24 cellular contexts compared by ENCODE assay signal in the genomic region with DNA sequence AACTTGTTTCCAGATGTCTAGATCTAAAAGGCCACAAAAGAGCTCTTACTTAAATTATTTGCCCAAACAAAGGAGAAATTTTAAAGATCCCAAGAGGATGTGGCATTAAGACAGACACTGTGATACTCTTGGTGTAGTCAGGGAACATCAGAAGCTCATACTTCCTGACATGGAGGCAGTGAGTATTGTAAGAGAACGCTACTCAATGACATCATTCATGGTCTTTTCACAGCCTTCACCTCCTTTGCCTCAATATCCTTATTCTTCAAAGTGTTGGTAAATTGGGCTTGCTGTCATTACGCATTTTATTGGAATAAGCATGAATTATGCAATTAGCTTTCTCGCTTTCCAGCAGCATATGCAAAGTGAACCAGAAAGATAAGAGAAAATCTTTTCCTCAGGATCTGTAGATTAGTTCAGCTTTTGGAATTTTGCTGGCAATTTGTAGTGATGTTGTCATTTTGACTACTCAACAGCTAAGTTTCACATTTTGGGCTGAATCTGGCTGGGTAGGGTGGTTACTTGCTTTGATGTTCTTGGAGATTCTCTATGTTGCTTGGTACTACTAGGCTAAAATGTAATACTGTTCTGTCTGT.
DNase-seq lines count a peak whose midpoint lies in the region; ATAC-seq, FAIRE-seq and TF ChIP-seq lines count a peak whose summit lies in the region.
"Had no signal": no experiment of that assay in that cellular context is flagged by ENCODE, and none has a peak within 500 bp of the region (broad histone marks: within the 10 kb centered on the region; RNA-seq: fewer than 3 reads in every experiment).

No MANE protein-coding gene starts in this region.

- no peak for TF ChIP-seq EP300 in H1 (IDR thresholded peaks at IDR 0.05; ENCODE audit: borderline replicate concordance in 1 of 2, low read depth in 2 of 2, low read length in 2 of 2)

- H3K4ac ChIP-seq in H1 (replicated peaks; ENCODE audit: insufficient read length, low read depth, low read length): no peak overlapping the region

- H2AK5ac ChIP-seq in H1 (ENCODE audit: low read depth, low read length): no peak overlapping the region

- TF ChIP-seq RAD21 in H1 (IDR thresholded peaks at IDR 0.05 in 1 of 2, conservative IDR thresholded peaks at IDR 0.05 in 1 of 2; ENCODE audit: low read depth in 2 of 2, low read length in 2 of 2): no peak

- peak overlapping the region in 1 of 4 experiments; percentile 34; a peak in 1 of 8 replicates for H3K4me3 ChIP-seq in H1 (ENCODE audit: extremely low read depth in 1 of 4, insufficient read depth in 2 of 4, low read depth in 3 of 4, low read length in 4 of 4)
- H3K4me3 ChIP-seq: colonic mucosa, lower lobe of right lung, MG63, tibial artery had no signal

- peak overlapping the region; percentile 45 to 52; a peak in 3 of 4 replicates for H3K4me2 ChIP-seq in H1 (ENCODE audit: insufficient read depth in 1 of 2, low read depth in 2 of 2, low read length in 2 of 2)

- peaks cover 42% of the 10 kb centered on the region for H3K4me1 Mint-ChIP-seq in neural crest cell
- H3K4me1 Mint-ChIP-seq: CD14-positive monocyte had no signal

- H3K36me3 Mint-ChIP-seq in neural crest cell (ENCODE audit: low read depth): no peaks in the 10 kb centered on the region
- H3K36me3 Mint-ChIP-seq: CD14-positive monocyte had no signal

- H4K20me1 ChIP-seq in H1 (replicated peaks in 1 of 2; ENCODE audit: control insufficient read depth in 1 of 2, insufficient read depth in 2 of 2, low read length in 2 of 2): no peaks in the 10 kb centered on the region

- in situ Hi-C loops in SK-MEL-5 (cut with HindIII; ENCODE audit: low pct_unique_long_range_greater_than_20kb, low sequenced_read_pairs): no loop called here

- TF ChIP-seq CTCF in H1 (IDR thresholded peaks at IDR 0.05; ENCODE audit: control extremely low read depth in 1 of 3, insufficient read depth in 1 of 3, low read depth in 1 of 3, low read length in 3 of 3): no peak
- no peak for TF ChIP-seq CTCF in neural crest cell (conservative IDR thresholded peaks at IDR 0.05)

- no peaks in the 10 kb centered on the region for H3K27me3 Mint-ChIP-seq in neural crest cell (ENCODE audit: low read depth)
- H3K27me3 Mint-ChIP-seq: effector memory CD8-positive, alpha-beta T cell had no signal

- H3K9me3 ChIP-seq in H1 (ENCODE audit: insufficient read depth in 2 of 2, low read depth in 1 of 2, low read length in 1 of 2): peaks cover 0 to 4% of the 10 kb centered on the region in 2 experiments; a peak in 1 of 4 replicates
- H3K9me3 ChIP-seq: colonic mucosa, lower lobe of right lung, MG63, tibial artery had no signal

- TF ChIP-seq POLR2A in H1 (IDR thresholded peaks at IDR 0.05; ENCODE audit: control extremely low read depth in 1 of 2, low read depth in 2 of 2, low read length in 2 of 2): no peak

- H3K36me3 ChIP-seq in H1 (ENCODE audit: control insufficient read depth in 2 of 4, insufficient read depth in 4 of 4, low read length in 3 of 4): no peaks in the 10 kb centered on the region
- H3K36me3 ChIP-seq: colonic mucosa, lower lobe of right lung, MG63, tibial artery had no signal

- no peak for FAIRE-seq in H1 (lab: Jason Lieb, UNC)
- FAIRE-seq: D721Med, TTC549 had no signal

- H3K56ac ChIP-seq in H1 (replicated peaks; ENCODE audit: insufficient read length, low read depth, low read length): no peak overlapping the region

- H3K27me3 ChIP-seq in H1 (replicated peaks in 1 of 4; ENCODE audit: control insufficient read depth in 3 of 4, extremely low read depth in 1 of 4, insufficient read depth in 3 of 4, low read length in 3 of 4): no peaks in the 10 kb centered on the region; a peak in 1 of 7 replicates
- H3K27me3 ChIP-seq: colonic mucosa, MG63, tibial artery had no signal

- CTCF ChIA-PET in H1 (lab: Charles Lee; ENCODE audit: partially characterized antibody): no interaction called here

- H3K27ac Mint-ChIP-seq in neural crest cell (ENCODE audit: unreplicated experiment): peak overlapping the region; percentile 24
- H3K27ac Mint-ChIP-seq: CD14-positive monocyte; effector memory CD8-positive, alpha-beta T cell had no signal

- no peak overlapping the region for H3K9ac ChIP-seq in H1 (replicated peaks in 1 of 4; ENCODE audit: extremely low read depth in 1 of 4, low read depth in 3 of 4, low read length in 3 of 4)

- H4K8ac ChIP-seq in H1 (ENCODE audit: extremely low read depth, insufficient read depth, low read length): no peak overlapping the region

- POLR2A ChIA-PET in H1 (lab: Charles Lee; ENCODE audit: partially characterized antibody): no interaction called here

- peak overlapping the region; percentile 7 for H3K4me3 Mint-ChIP-seq in neural crest cell
- H3K4me3 Mint-ChIP-seq: activated T-cell treated with anti-CD3 and anti-CD28 coated beads, Interleukin-2, amount 50 U/mL, for 4 hours; CD14-positive monocyte; effector memory CD8-positive, alpha-beta T cell had no signal

- 78% methylated on average over 3 of the region's 3 CpGs; no CpG with 5 or more reads in 1 of the 2 experiments for WGBS in H1 (ENCODE audit: extremely low coverage in 1 of 2, insufficient coverage in 1 of 2, insufficient read length in 1 of 2, insufficient replicate concordance in 2 of 2, low coverage in 1 of 2, low lambda C conversion rate in 2 of 2, missing lambda C conversion rate in 1 of 2), 2 experiments

- no peak overlapping the region; the same call in 1 of the 2 replicates for H3K18ac ChIP-seq in H1 (ENCODE audit: extremely low read depth, low read length)

- H3K23me2 ChIP-seq in H1 (ENCODE audit: low read depth, low read length): no peaks in the 10 kb centered on the region

- H2BK15ac ChIP-seq in H1 (ENCODE audit: low read length): no peak overlapping the region

- no peaks in the 10 kb centered on the region for H3K79me1 ChIP-seq in H1 (ENCODE audit: low read depth, low read length)

- H2BK5ac ChIP-seq in H1 (ENCODE audit: low read depth, low read length): no peak overlapping the region

- no peak overlapping the region for H3K27ac ChIP-seq in H1 (ENCODE audit: low read depth, low read length)
- H3K27ac ChIP-seq in temporal lobe (ENCODE audit: low read depth, low read length): peak overlapping the region; percentile 79
- H3K27ac ChIP-seq: colonic mucosa, lower lobe of right lung, tibial artery had no signal

- H4K5ac ChIP-seq in H1 (ENCODE audit: insufficient read length, low read depth, low read length): peak overlapping the region; percentile 70

- no peak overlapping the region for H2BK12ac ChIP-seq in H1 (ENCODE audit: low read depth, low read length)

- ATAC-seq in GM21367 (IDR thresholded peaks at IDR 0.05; ENCODE audit: unreplicated experiment) (no peak), GM18502 (IDR thresholded peaks at IDR 0.05; ENCODE audit: poor library complexity, unreplicated experiment) (no peak)
- ATAC-seq: activated T-cell treated with anti-CD3 and anti-CD28 coated beads, Interleukin-2, amount 50 U/mL, for 4 hours; effector memory CD8-positive, alpha-beta T cell; lower lobe of right lung had no signal

- H2AFZ ChIP-seq in H1 (ENCODE audit: low read length): no peak overlapping the region

- H4K91ac ChIP-seq in H1 (replicated peaks; ENCODE audit: insufficient read length, low read length): no peak overlapping the region

- H3K4me1 ChIP-seq in H1 (replicated peaks in 1 of 4; ENCODE audit: control insufficient read depth in 3 of 4, insufficient read depth in 4 of 4, low read length in 3 of 4): peaks cover 0 to 18% (median 8%) of the 10 kb centered on the region in 4 experiments; a peak in 4 of 7 replicates
- H3K4me1 ChIP-seq: colonic mucosa, lower lobe of right lung had no signal

- peak; percentile 30 for DNase-seq in SK-MEL-5 (ENCODE audit: low read depth, low spot score)
- no peak for DNase-seq in H1 (ENCODE audit: low read depth in 1 of 2, low spot score in 2 of 2)
- no peak for DNase-seq in neural crest cell (ENCODE audit: low read depth, low spot score)
- DNase-seq in NCI-H82 (lab: John Stamatoyannopoulos, UW): no peak
- DNase-seq: activated T-cell treated with anti-CD3 and anti-CD28 coated beads, Interleukin-2, amount 50 U/mL, for 4 hours; colonic mucosa; effector memory CD8-positive, alpha-beta T cell; EL; foreskin fibroblast; islet precursor cell; KBM-7; lower lobe of right lung; MG63; NCI-H1436; NCI-H510A treated with DMSO at 0.1 percent for 48 hours; stimulated activated naive CD4-positive, alpha-beta T cell treated with Interleukin-2 at 50 U/mL for 16 hours; T-helper 1 cell; tibial artery had no signal

- H3K23ac ChIP-seq in H1 (ENCODE audit: insufficient read length): no peak overlapping the region

- no peaks in the 10 kb centered on the region for H3K79me2 ChIP-seq in H1 (ENCODE audit: control insufficient read depth in 1 of 2, insufficient read depth in 2 of 2, low read length in 2 of 2)

- H2BK120ac ChIP-seq in H1 (replicated peaks; ENCODE audit: low read depth, low read length): no peak overlapping the region

- no peak overlapping the region for H3K14ac ChIP-seq in H1 (ENCODE audit: insufficient read length)

- no peak overlapping the region for H2BK20ac ChIP-seq in H1 (ENCODE audit: low read length)

- peaks cover 13% of the 10 kb centered on the region for H3K9me3 Mint-ChIP-seq in neural crest cell

TF ChIP-seq in H1, 55 proteins besides CTCF, POLR2A, EP300 and RAD21 (continues in another document):
- TF ChIP-seq, protein P1, sequence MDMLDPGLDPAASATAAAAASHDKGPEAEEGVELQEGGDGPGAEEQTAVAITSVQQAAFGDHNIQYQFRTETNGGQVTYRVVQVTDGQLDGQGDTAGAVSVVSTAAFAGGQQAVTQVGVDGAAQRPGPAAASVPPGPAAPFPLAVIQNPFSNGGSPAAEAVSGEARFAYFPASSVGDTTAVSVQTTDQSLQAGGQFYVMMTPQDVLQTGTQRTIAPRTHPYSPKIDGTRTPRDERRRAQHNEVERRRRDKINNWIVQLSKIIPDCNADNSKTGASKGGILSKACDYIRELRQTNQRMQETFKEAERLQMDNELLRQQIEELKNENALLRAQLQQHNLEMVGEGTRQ (IDR thresholded peaks at IDR 0.05; ENCODE audit: low read length): no peak
- TF ChIP-seq YY1 (IDR thresholded peaks at IDR 0.05; ENCODE audit: low read depth, low read length) (no peak), EGR1 (IDR thresholded peaks at IDR 0.05; ENCODE audit: borderline replicate concordance, low read depth, low read length) (no peak), HDAC2 (IDR thresholded peaks at IDR 0.05; ENCODE audit: borderline replicate concordance in 1 of 2, low read depth in 2 of 2, low read length in 2 of 2) (no peak), SIRT6 (IDR thresholded peaks at IDR 0.05; ENCODE audit: low read length) (no peak), RNF2 (IDR thresholded peaks at IDR 0.05; ENCODE audit: borderline replicate concordance, low read depth, low read length, missing control alignments, poor library complexity, severe bottlenecking) (no peak), SP1 (IDR thresholded peaks at IDR 0.05; ENCODE audit: low read depth, low read length) (no peak)
